ENCODE assay signal across 28 cellular contexts in genomic region chr4:156230151-156230550, GRCh38.
"Had no signal": no experiment of that assay in that cellular context is flagged by ENCODE, and none has a peak within 500 bp of the region (broad histone marks: within the 10 kb centered on the region; RNA-seq: fewer than 3 reads in every experiment).

No MANE protein-coding gene starts in this region.

- H3K36me3 ChIP-seq: adrenal gland, ascending aorta, cardiac muscle cell, heart left ventricle, left lung, lower lobe of right lung, right lobe of liver, uterus, WERI-Rb-1 had no signal

- H3K27me3 ChIP-seq: adrenal gland, ascending aorta, cardiac muscle cell, dorsolateral prefrontal cortex, foreskin keratinocyte, heart left ventricle, left lung, right lobe of liver, uterus had no signal

- H3K4me1 ChIP-seq: adrenal gland, ascending aorta, foreskin keratinocyte, heart left ventricle, lower lobe of right lung, right lobe of liver, uterus had no signal

- H3K9me3 ChIP-seq: adrenal gland, ascending aorta, heart left ventricle, left lung, lower lobe of right lung, right lobe of liver, uterus had no signal

- H3K27ac ChIP-seq: adrenal gland, ascending aorta, cardiac muscle cell, coronary artery, dorsolateral prefrontal cortex, foreskin keratinocyte, heart left ventricle, left lung, lower lobe of right lung, right lobe of liver, skin epidermis, uterus, WERI-Rb-1 had no signal

- DNase-seq: activated CD4-positive, alpha-beta T cell treated with anti-CD3 and anti-CD28 coated beads for 48 hours; activated CD4-positive, alpha-beta T cell treated with anti-CD3 and anti-CD28 coated beads, Interleukin-2, amount 50 U/mL, for 48 hours; activated CD8-positive, alpha-beta memory T cell treated with anti-CD3 and anti-CD28 coated beads for 24 hours; activated effector memory CD4-positive, alpha-beta T cell treated with Interleukin-2 at 50 U/mL for 16 hours; activated naive CD4-positive, alpha-beta T cell treated with Interleukin-2 at 50 U/mL for 16 hours; adrenal gland; dorsolateral prefrontal cortex; effector memory CD4-positive, alpha-beta T cell; foreskin keratinocyte; heart left ventricle; immature natural killer cell; left lung; lower lobe of right lung; mesendoderm; natural killer cell; posterior cingulate gyrus; right lobe of liver; stimulated activated CD4-positive, alpha-beta T cell treated with anti-CD3 and anti-CD28 coated beads, Interleukin-4, amount 100 ng/mL, for 24 hours; stimulated activated naive CD8-positive, alpha-beta T cell treated with anti-CD3 and anti-CD28 coated beads, Interleukin-15, amount 100 ng/mL, for 72 hours; substantia nigra; T-helper 17 cell; T1000; uterus; WERI-Rb-1 had no signal

- H3K4me3 ChIP-seq: adrenal gland, ascending aorta, cardiac muscle cell, coronary artery, dorsolateral prefrontal cortex, heart left ventricle, left lung, lower lobe of right lung, right lobe of liver, skin epidermis, uterus had no signal
